ENCODE assay signal across 7 cellular contexts in the genomic region with DNA sequence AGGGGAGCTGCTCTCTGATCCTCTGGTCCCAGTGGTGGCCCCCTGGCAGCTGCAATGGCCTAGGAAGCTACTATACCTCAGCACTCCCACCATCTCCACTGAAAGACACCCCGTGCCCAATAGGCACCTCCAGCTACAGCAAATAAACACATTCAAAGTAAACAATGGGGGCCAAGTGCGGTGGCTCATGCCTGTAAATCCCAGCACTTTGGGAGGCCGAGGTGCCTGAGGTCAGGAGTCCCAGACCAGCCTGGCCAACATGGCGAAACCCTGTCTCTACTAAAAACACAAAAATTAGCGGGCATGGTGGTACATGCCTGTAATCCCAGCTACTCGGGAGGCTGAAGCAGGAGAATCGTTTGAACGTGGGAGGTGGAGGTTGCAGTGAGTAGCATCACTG. TPM values are rescaled to one million over a fixed set of nuclear protein-coding genes. Genes with fewer than 3 reads are reported as not detected.
DNase-seq lines count a peak whose midpoint lies in the region; FAIRE-seq and TF ChIP-seq lines count a peak whose summit lies in the region.
"Not testable (repeated sequence)": the region's sequence is repeated elsewhere in the genome, so short reads cannot be mapped to it uniquely, and the experiment has no call there.

No MANE protein-coding gene starts in this region.

- TF ChIP-seq CTCF in HFFc6 (IDR thresholded peaks at IDR 0.05); astrocyte (IDR thresholded peaks at IDR 0.05; ENCODE audit: insufficient read depth, low read depth, low read length); neural crest cell (conservative IDR thresholded peaks at IDR 0.05); osteocyte (IDR thresholded peaks at IDR 0.05); spleen (IDR thresholded peaks at IDR 0.05 in 8 of 11, conservative IDR thresholded peaks at IDR 0.05 in 3 of 11): not testable (repeated sequence)

- H3K4me1 ChIP-seq in ACC112 (ENCODE audit: control insufficient read depth, insufficient read depth, low read length, unreplicated experiment) (peaks cover 25% of the 10 kb centered on the region), astrocyte (ENCODE audit: insufficient read depth, low read length) (peaks cover 21% of the 10 kb centered on the region), spleen (peaks cover 14 to 68% (median 31%) of the 10 kb centered on the region in 6 donors)

- not testable (repeated sequence) for H3K36me3 ChIP-seq in ACC112 (ENCODE audit: insufficient read depth, low read length); astrocyte (ENCODE audit: insufficient read depth, low read length)
- peaks cover 0 to 13% (median 0%) of the 10 kb centered on the region in 6 donors for H3K36me3 ChIP-seq in spleen

- not testable (repeated sequence) for FAIRE-seq in astrocyte (lab: Jason Lieb, UNC)

- DNase-seq in HFFc6; astrocyte (ENCODE audit: low read depth); neural crest cell (ENCODE audit: low read depth, low spot score); osteocyte (ENCODE audit: extremely low spot score, unreplicated experiment); spleen: not testable (repeated sequence)

- H4K20me1 ChIP-seq in astrocyte (ENCODE audit: insufficient read depth, low read length), result not testable (repeated sequence)

- not testable (repeated sequence) for H3K9ac ChIP-seq in astrocyte (ENCODE audit: low read length)

- not testable (repeated sequence) for H3K27me3 ChIP-seq in ACC112 (ENCODE audit: insufficient read depth, low read length); astrocyte (ENCODE audit: insufficient read depth, low read length); spleen (replicated peaks in 1 of 7)

- H3K27ac ChIP-seq in ACC112 (ENCODE audit: low read depth, low read length) (peak overlapping the region; percentile 99; the same call in 1 of the 2 replicates), spleen (peak overlapping the region in 6 of 8 donors; percentile 67 to 98 (median 94))
- not testable (repeated sequence) for H3K27ac ChIP-seq in astrocyte (ENCODE audit: low read depth, low read length)

- H3K36me3 Mint-ChIP-seq in HFFc6 (ENCODE audit: low read depth), result peaks cover 42% of the 10 kb centered on the region
- H3K36me3 Mint-ChIP-seq in astrocyte (ENCODE audit: low read depth, unreplicated experiment); neural crest cell (ENCODE audit: low read depth); osteocyte (ENCODE audit: unreplicated experiment): not testable (repeated sequence)
- peaks cover 59% of the 10 kb centered on the region for H3K36me3 Mint-ChIP-seq in dendritic cell treated with granulocyte-macrophage colony-stimulating factor and Interleukin-4, amounts not matched to agents 40 ng/mL and 50 ng/mL, for 4 days (ENCODE audit: low read depth)

- TF ChIP-seq POLR2A in spleen (IDR thresholded peaks at IDR 0.05), result not testable (repeated sequence)

- not testable (repeated sequence) for H3K4me3 Mint-ChIP-seq in HFFc6; astrocyte (ENCODE audit: unreplicated experiment); osteocyte (ENCODE audit: unreplicated experiment)
- H3K4me3 Mint-ChIP-seq in dendritic cell treated with granulocyte-macrophage colony-stimulating factor and Interleukin-4, amounts not matched to agents 40 ng/mL and 50 ng/mL, for 4 days, result peak overlapping the region; percentile 39
- peak overlapping the region; percentile 16 for H3K4me3 Mint-ChIP-seq in neural crest cell

- H3K4me1 Mint-ChIP-seq in HFFc6 (ENCODE audit: low read depth), result peaks cover 79% of the 10 kb centered on the region
- peaks cover 50% of the 10 kb centered on the region for H3K4me1 Mint-ChIP-seq in astrocyte (ENCODE audit: low read depth, unreplicated experiment)
- H3K4me1 Mint-ChIP-seq in dendritic cell treated with granulocyte-macrophage colony-stimulating factor and Interleukin-4, amounts not matched to agents 40 ng/mL and 50 ng/mL, for 4 days (ENCODE audit: low read depth), result peaks cover 73% of the 10 kb centered on the region
- peaks cover 18% of the 10 kb centered on the region for H3K4me1 Mint-ChIP-seq in neural crest cell
- peaks cover 65% of the 10 kb centered on the region for H3K4me1 Mint-ChIP-seq in osteocyte (ENCODE audit: unreplicated experiment)

- H3K4me3 ChIP-seq in ACC112 (ENCODE audit: low read depth, low read length); astrocyte (ENCODE audit: insufficient read depth, low read depth, low read length); spleen: not testable (repeated sequence)

- H3K4me2 ChIP-seq in astrocyte (ENCODE audit: low read length), result not testable (repeated sequence)

- WGBS in spleen, 5 donors, result 89 to 93% (median 91%) methylated on average over 6 to 8 of the region's 8 CpGs

- H3K9me3 ChIP-seq in astrocyte (ENCODE audit: insufficient read depth, low read depth, low read length); spleen: not testable (repeated sequence)

- not testable (repeated sequence) for H2AFZ ChIP-seq in ACC112 (ENCODE audit: low read length, unreplicated experiment); astrocyte (ENCODE audit: low read depth, low read length)

- intact Hi-C loops in dendritic cell treated with granulocyte-macrophage colony-stimulating factor and Interleukin-4, amounts not matched to agents 40 ng/mL and 50 ng/mL, for 4 days (cut with micrococcal nuclease), result loop anchor here (5.0 kb wide), 1 partner anchor 343 kb away; no protein-coding TSS in a partner anchor
- intact Hi-C loops in spleen (cut with DNase I; ENCODE audit: low total_unique reads), result not testable (repeated sequence)

- not testable (repeated sequence) for H3K9me3 Mint-ChIP-seq in HFFc6; astrocyte (ENCODE audit: unreplicated experiment); dendritic cell treated with granulocyte-macrophage colony-stimulating factor and Interleukin-4, amounts not matched to agents 40 ng/mL and 50 ng/mL, for 4 days; neural crest cell; osteocyte (ENCODE audit: unreplicated experiment)

- H3K79me2 ChIP-seq in ACC112 (ENCODE audit: control insufficient read depth, insufficient read depth, low read length, unreplicated experiment) (peaks cover 19% of the 10 kb centered on the region), astrocyte (ENCODE audit: insufficient read depth, low read length) (peaks cover 40% of the 10 kb centered on the region)

- H3K27me3 Mint-ChIP-seq in HFFc6 (ENCODE audit: insufficient read depth); astrocyte (ENCODE audit: low read depth, unreplicated experiment); dendritic cell treated with granulocyte-macrophage colony-stimulating factor and Interleukin-4, amounts not matched to agents 40 ng/mL and 50 ng/mL, for 4 days; neural crest cell (ENCODE audit: low read depth); osteocyte (ENCODE audit: unreplicated experiment): not testable (repeated sequence)

- H3K27ac Mint-ChIP-seq in HFFc6 (peak overlapping the region; percentile 72), astrocyte (ENCODE audit: unreplicated experiment) (peak overlapping the region; percentile 58), osteocyte (ENCODE audit: unreplicated experiment) (peak overlapping the region; percentile 96)
- H3K27ac Mint-ChIP-seq in dendritic cell treated with granulocyte-macrophage colony-stimulating factor and Interleukin-4, amounts not matched to agents 40 ng/mL and 50 ng/mL, for 4 days, result peak overlapping the region; percentile 89
- H3K27ac Mint-ChIP-seq in neural crest cell (ENCODE audit: unreplicated experiment), result not testable (repeated sequence)

RNA-seq across cellular contexts. Expression of gene CPPED1, which starts 3.7 kb away (rescaled TPM):
- total RNA-seq in HFFc6 (2021; fragmentation: NEBNext Ultra II Directional; extraction: Animal tissue kit (Norgen Biotek cat#: 25700)), result 10 to 100 TPM; 54.6 to 66.7 (median 63.1) TPM
- total RNA-seq in astrocyte (27.2 and 28.5 TPM in 2 replicates), neural crest cell (6.9 and 7.6 TPM in 2 replicates), osteocyte (17.8 and 18.2 TPM in 2 replicates), spleen (10 to 100 TPM; 38.0 to 66.3 (median 50.6) TPM)
- 10 to 100 TPM; 10.0 to 21.6 (median 10.8) TPM for polyA plus RNA-seq in spleen
